In the genomic region with DNA sequence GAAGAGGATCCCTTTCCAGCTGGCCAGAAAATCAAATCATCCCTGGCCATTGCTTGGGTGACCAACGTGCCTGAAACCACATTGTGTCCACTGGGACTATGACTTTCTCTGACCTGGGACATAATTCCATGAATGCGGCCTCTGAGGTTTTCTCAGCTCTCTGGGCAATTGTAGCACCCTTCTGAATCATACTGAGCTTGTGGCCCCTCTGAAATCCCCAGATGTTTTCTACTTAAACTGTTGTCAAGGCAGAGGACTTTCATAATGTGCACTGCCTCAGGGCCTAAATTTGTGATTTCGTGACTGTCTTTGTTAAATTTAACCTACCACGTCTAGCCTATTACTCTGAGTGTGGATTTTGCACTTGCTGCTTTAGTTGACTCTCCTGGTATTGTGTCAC, we compare ENCODE assay signal across 23 cellular contexts.
DNase-seq lines count a peak whose midpoint lies in the region; ATAC-seq and TF ChIP-seq lines count a peak whose summit lies in the region.
"Had no signal": no experiment of that assay in that cellular context is flagged by ENCODE, and none has a peak within 500 bp of the region (broad histone marks: within the 10 kb centered on the region; RNA-seq: fewer than 3 reads in every experiment).

No MANE protein-coding gene starts in this region.

- H3K27ac ChIP-seq in MM.1S (ENCODE audit: low read length): no peak overlapping the region
- H3K27ac ChIP-seq: cardiac muscle cell, upper lobe of left lung had no signal

- peaks cover 63% of the 10 kb centered on the region for H3K4me1 Mint-ChIP-seq in nephron
- no peaks in the 10 kb centered on the region for H3K4me1 Mint-ChIP-seq in activated T-helper 17 cell treated with anti-CD3 and anti-CD28 coated beads, Interleukin-2, amount 50 U/mL, for 72 hours
- H3K4me1 Mint-ChIP-seq: activated B cell treated with CpG ODN at 0.5 μM for 24 hours had no signal

- H3K9me2 ChIP-seq in MM.1S (replicated peaks; ENCODE audit: insufficient read depth, low read length): no peaks in the 10 kb centered on the region

- H3K9ac ChIP-seq in MM.1S (ENCODE audit: low read length): no peak overlapping the region

- H3K4me3 Mint-ChIP-seq in nephron: no peak overlapping the region
- no peak overlapping the region for H3K4me3 Mint-ChIP-seq in activated T-helper 17 cell treated with anti-CD3 and anti-CD28 coated beads, Interleukin-2, amount 50 U/mL, for 72 hours
- H3K4me3 Mint-ChIP-seq: activated B cell treated with CpG ODN at 0.5 μM for 24 hours; activated CD8-positive, alpha-beta T cell treated with anti-CD3 and anti-CD28 coated beads for 36 hours; CD4-positive, alpha-beta T cell; dendritic cell treated with granulocyte-macrophage colony-stimulating factor and Interleukin-4, amounts not matched to agents 40 ng/mL and 50 ng/mL, for 4 days; naive thymus-derived CD4-positive, alpha-beta T cell had no signal

- no peak overlapping the region for H2AFZ ChIP-seq in MM.1S (ENCODE audit: low read length)

- H3K4me1 ChIP-seq in MM.1S (ENCODE audit: low read length): peaks cover 35% of the 10 kb centered on the region
- H3K4me1 ChIP-seq: upper lobe of left lung had no signal

- H3K4me3 ChIP-seq in MM.1S (ENCODE audit: low read length): no peak overlapping the region
- H3K4me3 ChIP-seq: cardiac muscle cell, smooth muscle cell, upper lobe of left lung had no signal

- no peaks in the 10 kb centered on the region for H4K20me1 ChIP-seq in MM.1S (ENCODE audit: insufficient read depth, low read length)

- ATAC-seq in GM18868 (IDR thresholded peaks at IDR 0.05; ENCODE audit: unreplicated experiment) (peak; percentile 46), HG02798 (IDR thresholded peaks at IDR 0.05; ENCODE audit: poor library complexity, unreplicated experiment) (peak; percentile 31)
- no peak for ATAC-seq in activated T-helper 17 cell treated with anti-CD3 and anti-CD28 coated beads, Interleukin-2, amount 50 U/mL, for 72 hours (replicated peaks)
- ATAC-seq: activated CD8-positive, alpha-beta T cell treated with anti-CD3 and anti-CD28 coated beads for 36 hours; naive thymus-derived CD4-positive, alpha-beta T cell had no signal

- H3K36me3 Mint-ChIP-seq in nephron (ENCODE audit: low read depth): no peaks in the 10 kb centered on the region
- H3K36me3 Mint-ChIP-seq in activated T-helper 17 cell treated with anti-CD3 and anti-CD28 coated beads, Interleukin-2, amount 50 U/mL, for 72 hours (ENCODE audit: low read depth): no peaks in the 10 kb centered on the region
- H3K36me3 Mint-ChIP-seq: naive thymus-derived CD4-positive, alpha-beta T cell had no signal

- no peaks in the 10 kb centered on the region for H3K9me3 Mint-ChIP-seq in nephron
- H3K9me3 Mint-ChIP-seq in activated T-helper 17 cell treated with anti-CD3 and anti-CD28 coated beads, Interleukin-2, amount 50 U/mL, for 72 hours: no peaks in the 10 kb centered on the region
- H3K9me3 Mint-ChIP-seq: activated B cell treated with CpG ODN at 0.5 μM for 24 hours; activated CD8-positive, alpha-beta T cell treated with anti-CD3 and anti-CD28 coated beads for 36 hours; CD4-positive, alpha-beta T cell; dendritic cell treated with granulocyte-macrophage colony-stimulating factor and Interleukin-4, amounts not matched to agents 40 ng/mL and 50 ng/mL, for 4 days had no signal

- peaks cover 19% of the 10 kb centered on the region for H3K27me3 Mint-ChIP-seq in nephron (ENCODE audit: low read depth)
- peaks cover 3% of the 10 kb centered on the region for H3K27me3 Mint-ChIP-seq in activated T-helper 17 cell treated with anti-CD3 and anti-CD28 coated beads, Interleukin-2, amount 50 U/mL, for 72 hours
- H3K27me3 Mint-ChIP-seq: CD4-positive, alpha-beta T cell had no signal

- DNase-seq in MM.1S (no peak), NCI-H187 treated with DMSO at 0.1 percent for 48 hours (lab: John Stamatoyannopoulos, UW) (no peak), SHP77 treated with DMSO at 0.1 percent for 48 hours (lab: John Stamatoyannopoulos, UW) (no peak), NCI-H1417 (lab: John Stamatoyannopoulos, UW) (no peak)
- DNase-seq: activated B cell treated with CpG ODN at 0.5 μM for 24 hours; activated CD8-positive, alpha-beta T cell treated with anti-CD3 and anti-CD28 coated beads for 36 hours; activated naive CD4-positive, alpha-beta T cell treated with Interleukin-2 at 50 U/mL for 16 hours; activated T-cell treated with anti-CD3 and anti-CD28 coated beads, Interleukin-2, amount 50 U/mL, for 1 hour; CD4-positive, alpha-beta T cell; kidney; naive thymus-derived CD4-positive, alpha-beta T cell; NCI-H510A treated with DMSO at 0.1 percent for 48 hours; posterior cingulate gyrus; stimulated activated CD4-positive, alpha-beta T cell treated with anti-CD3 and anti-CD28 coated beads, Interleukin-4, amount 100 ng/mL, for 24 hours; T-helper 9 cell; upper lobe of left lung had no signal

- H3K9me3 ChIP-seq in MM.1S (replicated peaks; ENCODE audit: insufficient read depth, low read length): no peaks in the 10 kb centered on the region
- H3K9me3 ChIP-seq: upper lobe of left lung had no signal

- TF ChIP-seq CTCF in MM.1S (IDR thresholded peaks at IDR 0.05; ENCODE audit: low read length) (no peak), nephron (IDR thresholded peaks at IDR 0.05; ENCODE audit: unreplicated experiment in 3 of 3) (no peak)

- H3K79me2 ChIP-seq in MM.1S (ENCODE audit: low read length): no peaks in the 10 kb centered on the region

- peaks cover 22% of the 10 kb centered on the region for H3F3A ChIP-seq in MM.1S (ENCODE audit: insufficient read depth, low read length)

- peak overlapping the region; percentile 60; the same call in 1 of the 2 replicates for H3K4me2 ChIP-seq in MM.1S (ENCODE audit: low read depth, low read length)
- H3K4me2 ChIP-seq: smooth muscle cell had no signal

- no peaks in the 10 kb centered on the region for H3K27me3 ChIP-seq in MM.1S (replicated peaks; ENCODE audit: insufficient read depth, low read length)
- H3K27me3 ChIP-seq: cardiac muscle cell had no signal

- H3K27ac Mint-ChIP-seq in nephron: peak overlapping the region in 2 of 3 experiments; percentile 34 to 71
- no peak overlapping the region for H3K27ac Mint-ChIP-seq in activated T-helper 17 cell treated with anti-CD3 and anti-CD28 coated beads, Interleukin-2, amount 50 U/mL, for 72 hours
- H3K27ac Mint-ChIP-seq: activated B cell treated with CpG ODN at 0.5 μM for 24 hours; activated CD8-positive, alpha-beta T cell treated with anti-CD3 and anti-CD28 coated beads for 36 hours; CD4-positive, alpha-beta T cell; dendritic cell treated with granulocyte-macrophage colony-stimulating factor and Interleukin-4, amounts not matched to agents 40 ng/mL and 50 ng/mL, for 4 days; naive thymus-derived CD4-positive, alpha-beta T cell had no signal

- no peaks in the 10 kb centered on the region for H3K36me3 ChIP-seq in MM.1S (replicated peaks; ENCODE audit: insufficient read depth, low read length)
- H3K36me3 ChIP-seq: cardiac muscle cell, upper lobe of left lung had no signal
